1 cellular context compared by ENCODE assay signal in genomic region chr12:6450091-6450868, GRCh38.
TF ChIP-seq lines count a peak whose summit lies in the region.

No MANE protein-coding gene starts in this region.

TF ChIP-seq in GM12878, 131 proteins besides CTCF, POLR2A, EP300 and RAD21:
- no peak for TF ChIP-seq CHD4 (IDR thresholded peaks at IDR 0.05)
- TF ChIP-seq MLLT1 (IDR thresholded peaks at IDR 0.05) = peak; percentile 78
- TF ChIP-seq SMARCA5 (IDR thresholded peaks at IDR 0.05) = 0 out of 2 replicates have a peak, but pooled peaks have one; percentile 34
